In genomic region chr1:230517326-230517725, GRCh38 we compare ENCODE assay signal across 17 cellular contexts.
"Had no signal": no experiment of that assay in that cellular context is flagged by ENCODE, and none has a peak within 500 bp of the region (broad histone marks: within the 10 kb centered on the region; RNA-seq: fewer than 3 reads in every experiment).

No MANE protein-coding gene starts in this region.

- H3K4me3 ChIP-seq: body of pancreas, lung, testis, uterus had no signal

- H3K27ac ChIP-seq: body of pancreas, testis, uterus had no signal

- H3K27me3 ChIP-seq: body of pancreas, testis, uterus had no signal

- H3K9me3 ChIP-seq: body of pancreas, testis, uterus had no signal

- DNase-seq: activated CD4-positive, alpha-beta memory T cell treated with anti-CD3 and anti-CD28 coated beads, Interleukin-2, amount 10 ng/mL, durations not matched to agents 7 days and 5 days; activated CD4-positive, alpha-beta T cell treated with anti-CD3 and anti-CD28 coated beads, Interleukin-2, amount 10 ng/mL, durations not matched to agents 24 days and 14 days; activated effector memory CD4-positive, alpha-beta T cell treated with Interleukin-2 at 50 U/mL for 16 hours; activated naive CD4-positive, alpha-beta T cell treated with anti-CD3 and anti-CD28 coated beads, Interleukin-2, amount 10 ng/mL, durations not matched to agents 7 days and 5 days; activated T-cell treated with anti-CD3 and anti-CD28 coated beads, Interleukin-2, amount 50 U/mL, for 72 hours; dermis blood vessel endothelial cell; effector CD8-positive, alpha-beta T cell; erythroblast; foreskin fibroblast; naive B cell; stimulated activated CD4-positive, alpha-beta T cell treated with anti-CD3 and anti-CD28 coated beads, Interleukin-4, amount 100 ng/mL, for 1 hour; stimulated activated naive CD4-positive, alpha-beta T cell; testis; trophoblast cell; uterus had no signal

- H3K4me1 ChIP-seq: testis, uterus had no signal

- ATAC-seq: activated T-cell treated with anti-CD3 and anti-CD28 coated beads, Interleukin-2, amount 50 U/mL, for 72 hours; body of pancreas had no signal

- H3K36me3 ChIP-seq: uterus had no signal
